In the genomic region with DNA sequence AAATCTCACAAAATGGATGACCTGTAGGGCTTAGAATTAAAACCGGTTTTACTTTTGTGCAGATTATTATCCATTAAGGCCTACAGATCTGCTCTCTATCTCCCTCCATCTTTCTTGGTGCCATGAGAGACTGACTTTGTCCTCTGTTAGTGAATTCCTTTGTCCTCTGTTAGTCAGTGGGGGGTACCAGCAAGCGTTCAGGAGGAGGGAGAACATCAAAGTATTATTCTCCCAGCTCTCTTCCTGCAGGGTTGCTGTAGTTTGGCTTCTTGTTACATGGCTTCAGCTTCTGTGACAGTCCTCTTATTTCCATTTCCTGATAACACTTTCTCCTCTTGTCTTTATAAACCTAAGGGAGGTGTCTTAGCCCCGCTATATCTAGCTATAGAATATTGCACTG, we compare ENCODE assay signal across 22 cellular contexts.
"Had no signal": no experiment of that assay in that cellular context is flagged by ENCODE, and none has a peak within 500 bp of the region (broad histone marks: within the 10 kb centered on the region; RNA-seq: fewer than 3 reads in every experiment).

No MANE protein-coding gene starts in this region.

- H3K36me3 Mint-ChIP-seq: naive B cell; natural killer cell treated with Interleukin-12 subunit alpha and Interleukin-12 subunit beta and Interleukin-15 and Interleukin-18, amount 100 ng/mL, for 72 hours; stimulated activated memory B cell treated with anti-CD40 and anti-IgM and Interleukin-4, amounts not matched to agents 10 μg/mL and 1 μg/mL and 100 μg/mL, for 72 hours; type B pancreatic cell had no signal

- H3K27me3 ChIP-seq: ovary, sigmoid colon, testis, tibial artery had no signal

- H3K27me3 Mint-ChIP-seq: naive B cell; natural killer cell treated with Interleukin-12 subunit alpha and Interleukin-12 subunit beta and Interleukin-15 and Interleukin-18, amount 100 ng/mL, for 72 hours; stimulated activated memory B cell treated with anti-CD40 and anti-IgM and Interleukin-4, amounts not matched to agents 10 μg/mL and 1 μg/mL and 100 μg/mL, for 72 hours; type B pancreatic cell had no signal

- H3K4me3 ChIP-seq: coronary artery, lower lobe of right lung, ovary, psoas muscle, sigmoid colon, testis, tibial artery had no signal

- H3K36me3 ChIP-seq: lower lobe of right lung, ovary, sigmoid colon, tibial artery had no signal

- H3K27ac Mint-ChIP-seq: naive B cell; natural killer cell treated with Interleukin-12 subunit alpha and Interleukin-12 subunit beta and Interleukin-15 and Interleukin-18, amount 100 ng/mL, for 72 hours; stimulated activated memory B cell treated with anti-CD40 and anti-IgM and Interleukin-4, amounts not matched to agents 10 μg/mL and 1 μg/mL and 100 μg/mL, for 72 hours; type B pancreatic cell had no signal

- H3K4me1 Mint-ChIP-seq: naive B cell; stimulated activated memory B cell treated with anti-CD40 and anti-IgM and Interleukin-4, amounts not matched to agents 10 μg/mL and 1 μg/mL and 100 μg/mL, for 72 hours had no signal

- H3K4me3 Mint-ChIP-seq: naive B cell; natural killer cell treated with Interleukin-12 subunit alpha and Interleukin-12 subunit beta and Interleukin-15 and Interleukin-18, amount 100 ng/mL, for 72 hours; stimulated activated memory B cell treated with anti-CD40 and anti-IgM and Interleukin-4, amounts not matched to agents 10 μg/mL and 1 μg/mL and 100 μg/mL, for 72 hours; type B pancreatic cell had no signal

- H3K9me3 ChIP-seq: ovary, psoas muscle, testis, tibial artery had no signal

- H3K4me1 ChIP-seq: lower lobe of right lung, psoas muscle, testis, tibial artery had no signal

- H3K27ac ChIP-seq: coronary artery, lower lobe of right lung, ovary, psoas muscle, sigmoid colon, testis, tibial artery had no signal

- DNase-seq: dermis blood vessel endothelial cell; effector memory CD4-positive, alpha-beta T cell; hypothalamus; left ventricle myocardium superior; lower lobe of right lung; naive B cell; occipital lobe; ovary; posterior cingulate gyrus; psoas muscle; right cardiac atrium; sigmoid colon; stimulated activated CD4-positive, alpha-beta T cell treated with anti-CD3 and anti-CD28 coated beads, Interleukin-2, amount 100 ng/mL, for 24 hours; stimulated activated CD4-positive, alpha-beta T cell treated with anti-CD3 and anti-CD28 coated beads, Interleukin-4, amount 100 ng/mL, for 24 hours; stimulated activated naive CD8-positive, alpha-beta T cell treated with anti-CD3 and anti-CD28 coated beads, Interleukin-15, Interleukin-2, amounts not matched to agents 100 U/mL and 50 U/mL, for 24 hours; substantia nigra; testis; tibial artery had no signal
